Comparison of ENCODE assay signal across 28 cellular contexts in the genomic region with DNA sequence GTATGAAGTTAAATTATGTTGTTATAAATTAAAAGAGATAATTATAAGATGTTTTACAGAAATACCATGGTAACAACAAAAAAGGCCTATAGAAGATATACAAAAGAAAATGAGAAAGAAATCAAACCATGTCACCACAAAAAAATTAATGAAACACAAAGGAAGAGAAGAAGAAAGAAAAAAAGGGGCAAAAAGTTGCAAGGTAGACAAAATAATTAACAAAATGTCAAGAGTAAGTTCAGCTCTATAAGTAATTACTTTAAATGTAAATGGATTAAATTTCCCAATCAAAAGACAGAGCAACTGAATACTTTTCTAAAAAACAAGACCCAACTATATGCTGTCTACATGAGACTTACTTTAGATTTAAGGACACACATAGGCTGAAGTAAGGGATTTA.
"Had no signal": no experiment of that assay in that cellular context is flagged by ENCODE, and none has a peak within 500 bp of the region (broad histone marks: within the 10 kb centered on the region; RNA-seq: fewer than 3 reads in every experiment).

No MANE protein-coding gene starts in this region.

- H3K4me2 ChIP-seq: hepatocyte had no signal

- H3K9me3 ChIP-seq: colonic mucosa, gastrocnemius medialis had no signal

- H3K36me3 ChIP-seq: colonic mucosa, esophagus muscularis mucosa, esophagus squamous epithelium, gastrocnemius medialis, gastroesophageal sphincter, heart left ventricle, heart right ventricle had no signal

- H2AFZ ChIP-seq: hepatocyte had no signal

- H3K4me3 ChIP-seq: colonic mucosa, coronary artery, dorsolateral prefrontal cortex, esophagus muscularis mucosa, esophagus squamous epithelium, gastrocnemius medialis, gastroesophageal sphincter, heart left ventricle, heart right ventricle, hepatocyte had no signal

- H3K27me3 ChIP-seq: colonic mucosa, dorsolateral prefrontal cortex, esophagus muscularis mucosa, esophagus squamous epithelium, foreskin keratinocyte, gastrocnemius medialis, gastroesophageal sphincter, heart left ventricle, heart right ventricle, hepatocyte had no signal

- DNase-seq: colonic mucosa; cortex of kidney; dermis blood vessel endothelial cell; dorsolateral prefrontal cortex; effector CD4-positive, alpha-beta T cell; effector CD8-positive, alpha-beta T cell; effector memory CD4-positive, alpha-beta T cell; effector memory CD8-positive, alpha-beta T cell; endodermal cell; erythroblast; esophagus squamous epithelium; foreskin fibroblast; foreskin keratinocyte; foreskin melanocyte; gastrocnemius medialis; glutamatergic neuron; head of caudate nucleus; heart left ventricle; heart right ventricle had no signal

- ATAC-seq: effector memory CD8-positive, alpha-beta T cell; esophagus mucosa; foreskin keratinocyte; gastrocnemius medialis; gastroesophageal sphincter; heart left ventricle; heart right ventricle had no signal

- H3K27ac ChIP-seq: colonic mucosa, coronary artery, dorsolateral prefrontal cortex, epithelial cell of prostate, esophagus muscularis mucosa, esophagus squamous epithelium, foreskin keratinocyte, gastrocnemius medialis, gastroesophageal sphincter, heart left ventricle, heart right ventricle, hepatocyte had no signal

- H3K79me2 ChIP-seq: hepatocyte had no signal

- H3K4me1 ChIP-seq: colonic mucosa, esophagus muscularis mucosa, esophagus squamous epithelium, foreskin keratinocyte, gastrocnemius medialis, gastroesophageal sphincter, heart left ventricle, heart right ventricle had no signal

- FAIRE-seq: colon, endothelial cell of umbilical vein, frontal cortex had no signal
